8 cellular contexts compared by ENCODE assay signal in the genomic region with DNA sequence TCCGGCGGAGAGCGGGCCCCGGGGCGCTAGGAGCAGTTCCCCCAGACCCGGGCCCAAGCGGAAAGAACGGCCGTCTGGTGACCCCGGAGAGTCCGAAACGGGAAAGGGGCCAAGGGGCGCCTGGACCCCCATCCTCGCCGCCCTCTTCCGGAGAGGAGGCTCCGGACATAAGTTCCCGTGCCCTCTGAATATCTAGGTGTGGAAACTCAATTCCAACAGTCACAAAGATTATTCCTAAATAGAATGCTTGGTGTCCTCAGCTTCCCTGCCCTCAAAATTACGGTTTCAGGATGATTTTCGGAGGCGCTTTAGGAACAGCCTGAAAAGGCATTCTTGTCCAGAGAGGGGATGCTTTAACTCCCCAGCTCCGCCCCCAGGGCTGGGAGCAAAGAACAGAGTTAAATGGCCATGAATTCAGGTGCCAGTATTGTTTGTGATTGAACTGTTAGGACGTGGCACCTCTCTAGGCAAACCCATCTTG. TPM values are rescaled to one million over a fixed set of nuclear protein-coding genes. Genes with fewer than 3 reads are reported as not detected.
DNase-seq lines count a peak whose midpoint lies in the region; ATAC-seq and TF ChIP-seq lines count a peak whose summit lies in the region.

No MANE protein-coding gene starts in this region.

- H2AFZ ChIP-seq in parathyroid adenoma = peak overlapping the region; percentile 97

- no peaks in the 10 kb centered on the region for H3K79me2 ChIP-seq in parathyroid adenoma

- TF ChIP-seq CTCF in fibroblast of pulmonary artery (IDR thresholded peaks at IDR 0.05; ENCODE audit: low read length, missing control alignments) = no peak
- no peak for TF ChIP-seq CTCF in parathyroid adenoma (IDR thresholded peaks at IDR 0.05)

- peak overlapping the region; percentile 62 for H3K9ac ChIP-seq in parathyroid adenoma

- no peak for ATAC-seq in HG03175 (IDR thresholded peaks at IDR 0.05; ENCODE audit: unreplicated experiment)

- no peaks in the 10 kb centered on the region for H3K27me3 ChIP-seq in parathyroid adenoma (ENCODE audit: control insufficient read depth, insufficient read depth, low read length)

- no peaks in the 10 kb centered on the region for H3K9me3 ChIP-seq in parathyroid adenoma (ENCODE audit: control insufficient read depth, low read length)

- peaks cover 6% of the 10 kb centered on the region for H3K4me1 ChIP-seq in parathyroid adenoma

- H3K4me2 ChIP-seq in parathyroid adenoma (ENCODE audit: low read length) = peak overlapping the region; percentile 83

- DNase-seq in EH (ENCODE audit: low read depth) = peak; percentile 28
- peak; percentile 35 for DNase-seq in RPMI7951 (ENCODE audit: low read depth)
- no peak for DNase-seq in fibroblast of pulmonary artery (ENCODE audit: low read depth)
- no peak for DNase-seq in cortex of kidney (lab: John Stamatoyannopoulos, UW)
- no peak for DNase-seq in activated CD8-positive, alpha-beta memory T cell treated with anti-CD3 and anti-CD28 coated beads, Interleukin-2, amount 50 U/mL, for 48 hours
- DNase-seq in head of caudate nucleus = no peak

- H3K36me3 ChIP-seq in parathyroid adenoma (ENCODE audit: control insufficient read depth, insufficient read depth, low read length) = no peaks in the 10 kb centered on the region

- H3K27ac ChIP-seq in parathyroid adenoma = peak overlapping the region; percentile 90

- intact Hi-C loops in head of caudate nucleus (cut with DNase I) = loop anchor here (10.0 kb wide), 2 partner anchors 114 to 336 kb away; a partner anchor contains a TSS

- H3K4me3 ChIP-seq in fibroblast of pulmonary artery (replicated peaks; ENCODE audit: low read depth, low read length) (peak overlapping the region; percentile 96), parathyroid adenoma (ENCODE audit: low read depth, low read length) (peak overlapping the region; percentile 67)

RNA-seq across cellular contexts. Expression of a gene that starts 0.7 kb away (rescaled TPM):
- 35.1 and 38.2 TPM in 2 replicates for total RNA-seq in RPMI7951 (2014; rRNA removed; shearing (Covaris generic))

Comparison
In these comparisons a context has a peak if more than half of its experiments do, and no peak if none do; other contexts are left out.
1. DNase-seq: peak in EH (single experiment) and RPMI7951 (single experiment); none in fibroblast of pulmonary artery (single experiment), cortex of kidney (single experiment), activated CD8-positive, alpha-beta memory T cell treated with anti-CD3 and anti-CD28 coated beads, Interleukin-2, amount 50 U/mL, for 48 hours (single experiment) and head of caudate nucleus (0 of 42).